1 cellular context compared by ENCODE assay signal in the genomic region with DNA sequence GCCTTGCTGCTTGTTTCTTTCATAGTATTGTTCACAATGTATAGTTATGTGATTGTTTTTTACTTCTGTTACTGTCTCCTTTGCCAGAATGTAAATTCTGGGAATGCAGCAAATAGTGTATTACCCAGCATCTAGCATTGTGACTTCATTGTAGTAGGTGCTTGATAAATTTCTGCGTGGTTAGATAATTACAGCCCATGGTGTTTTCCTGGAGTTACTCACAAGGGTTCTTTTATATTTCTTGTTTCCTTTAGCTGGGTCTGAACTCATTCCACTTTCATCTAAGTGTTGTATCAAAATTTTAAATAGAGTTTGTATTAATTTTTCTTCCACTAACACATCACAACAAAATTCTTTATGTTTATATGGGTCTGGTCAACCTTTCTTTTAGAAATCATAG.
TF ChIP-seq lines count a peak whose summit lies in the region.

No MANE protein-coding gene starts in this region.

TF ChIP-seq in HEK293T, 16 proteins besides CTCF, POLR2A, EP300 and RAD21:
- no peak for TF ChIP-seq TARDBP (IDR thresholded peaks at IDR 0.05)
- no peak for TF ChIP-seq FOXK2 (IDR thresholded peaks at IDR 0.05)
- TF ChIP-seq, protein P1, sequence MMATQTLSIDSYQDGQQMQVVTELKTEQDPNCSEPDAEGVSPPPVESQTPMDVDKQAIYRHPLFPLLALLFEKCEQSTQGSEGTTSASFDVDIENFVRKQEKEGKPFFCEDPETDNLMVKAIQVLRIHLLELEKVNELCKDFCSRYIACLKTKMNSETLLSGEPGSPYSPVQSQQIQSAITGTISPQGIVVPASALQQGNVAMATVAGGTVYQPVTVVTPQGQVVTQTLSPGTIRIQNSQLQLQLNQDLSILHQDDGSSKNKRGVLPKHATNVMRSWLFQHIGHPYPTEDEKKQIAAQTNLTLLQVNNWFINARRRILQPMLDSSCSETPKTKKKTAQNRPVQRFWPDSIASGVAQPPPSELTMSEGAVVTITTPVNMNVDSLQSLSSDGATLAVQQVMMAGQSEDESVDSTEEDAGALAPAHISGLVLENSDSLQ (IDR thresholded peaks at IDR 0.05): no peak
- no peak for TF ChIP-seq ELF4 (IDR thresholded peaks at IDR 0.05)
- TF ChIP-seq SP1 (IDR thresholded peaks at IDR 0.05): no peak
